Comparison of ENCODE assay signal across 1 cellular context in the genomic region with DNA sequence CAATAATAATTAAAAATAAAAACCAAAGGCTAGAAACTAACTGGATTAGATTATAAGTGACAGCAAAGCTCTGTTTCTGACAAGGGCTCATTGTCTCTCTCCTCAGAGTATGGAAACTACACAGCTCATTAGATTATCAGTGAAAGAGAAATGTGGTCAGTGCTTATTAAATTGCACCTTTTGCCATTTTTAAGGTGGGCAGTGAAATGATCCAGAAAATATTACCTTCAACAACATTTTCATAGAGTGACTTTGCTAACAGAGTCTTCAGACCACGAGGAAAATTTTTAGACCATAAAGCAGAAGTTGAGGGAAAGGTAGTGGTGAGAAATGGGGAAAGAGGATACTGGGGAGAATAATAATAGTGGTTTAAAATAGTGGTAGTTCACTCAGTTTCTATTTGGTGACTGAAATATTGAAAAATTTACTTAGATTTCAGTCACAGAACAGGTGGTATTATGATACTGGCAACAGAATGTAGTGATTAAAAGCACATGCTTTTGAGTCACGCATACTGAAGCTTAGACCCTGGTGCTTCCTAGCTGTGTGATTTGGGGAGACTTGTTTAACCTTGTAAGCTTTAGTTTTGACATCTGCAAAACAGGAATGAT.
TF ChIP-seq lines count a peak whose summit lies in the region.

No MANE protein-coding gene starts in this region.

TF ChIP-seq in SK-N-SH treated with all-trans-retinoic acid at 6 μM for 48 hours, 23 proteins besides CTCF, POLR2A, EP300 and RAD21 (continued from another document):
- TF ChIP-seq, protein P1, sequence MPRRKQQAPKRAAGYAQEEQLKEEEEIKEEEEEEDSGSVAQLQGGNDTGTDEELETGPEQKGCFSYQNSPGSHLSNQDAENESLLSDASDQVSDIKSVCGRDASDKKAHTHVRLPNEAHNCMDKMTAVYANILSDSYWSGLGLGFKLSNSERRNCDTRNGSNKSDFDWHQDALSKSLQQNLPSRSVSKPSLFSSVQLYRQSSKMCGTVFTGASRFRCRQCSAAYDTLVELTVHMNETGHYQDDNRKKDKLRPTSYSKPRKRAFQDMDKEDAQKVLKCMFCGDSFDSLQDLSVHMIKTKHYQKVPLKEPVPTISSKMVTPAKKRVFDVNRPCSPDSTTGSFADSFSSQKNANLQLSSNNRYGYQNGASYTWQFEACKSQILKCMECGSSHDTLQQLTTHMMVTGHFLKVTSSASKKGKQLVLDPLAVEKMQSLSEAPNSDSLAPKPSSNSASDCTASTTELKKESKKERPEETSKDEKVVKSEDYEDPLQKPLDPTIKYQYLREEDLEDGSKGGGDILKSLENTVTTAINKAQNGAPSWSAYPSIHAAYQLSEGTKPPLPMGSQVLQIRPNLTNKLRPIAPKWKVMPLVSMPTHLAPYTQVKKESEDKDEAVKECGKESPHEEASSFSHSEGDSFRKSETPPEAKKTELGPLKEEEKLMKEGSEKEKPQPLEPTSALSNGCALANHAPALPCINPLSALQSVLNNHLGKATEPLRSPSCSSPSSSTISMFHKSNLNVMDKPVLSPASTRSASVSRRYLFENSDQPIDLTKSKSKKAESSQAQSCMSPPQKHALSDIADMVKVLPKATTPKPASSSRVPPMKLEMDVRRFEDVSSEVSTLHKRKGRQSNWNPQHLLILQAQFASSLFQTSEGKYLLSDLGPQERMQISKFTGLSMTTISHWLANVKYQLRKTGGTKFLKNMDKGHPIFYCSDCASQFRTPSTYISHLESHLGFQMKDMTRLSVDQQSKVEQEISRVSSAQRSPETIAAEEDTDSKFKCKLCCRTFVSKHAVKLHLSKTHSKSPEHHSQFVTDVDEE (CRISPR knock-in tag; IDR thresholded peaks at IDR 0.05), result no peak
- TF ChIP-seq ZNF8 (CRISPR knock-in tag; IDR thresholded peaks at IDR 0.05), result no peak
